Comparison of ENCODE assay signal across 9 cellular contexts in genomic region chr11:120212259-120212888, GRCh38. TPM values are rescaled to one million over a fixed set of nuclear protein-coding genes. Genes with fewer than 3 reads are reported as not detected.
A peak's percentile ranks its signal among the peaks of the same experiment; 100 is the strongest.
DNase-seq lines count a peak whose midpoint lies in the region; ATAC-seq and TF ChIP-seq lines count a peak whose summit lies in the region.
"Had no signal": no experiment of that assay in that cellular context is flagged by ENCODE, and none has a peak within 500 bp of the region (broad histone marks: within the 10 kb centered on the region; RNA-seq: fewer than 3 reads in every experiment).

No MANE protein-coding gene starts in this region.

- peaks cover 11% of the 10 kb centered on the region for H3K4me1 Mint-ChIP-seq in activated naive CD8-positive, alpha-beta T cell treated with anti-CD3 and anti-CD28 coated beads for 36 hours

- CTCF ChIA-PET in HEK293T (lab: Yijun Ruan, JAX): interaction anchor here (0.5 kb wide), 1 partner anchor 229 kb away, joined by 3 read pairs; no protein-coding TSS in a partner anchor

- peak overlapping the region; percentile 53 to 69 for H3K4me3 ChIP-seq in gastroesophageal sphincter
- H3K4me3 ChIP-seq in sigmoid colon: peak overlapping the region; percentile 49 to 70 (median 68)
- no peak overlapping the region for H3K4me3 ChIP-seq in lower leg skin (ENCODE audit: low read depth, poor library complexity, severe bottlenecking)

- WGBS in gastroesophageal sphincter (ENCODE audit: low coverage in 1 of 2), 2 donors: 43% methylated on average over 4 of the region's 14 CpGs; no CpG with 5 or more reads in 1 of the 2 donors
- WGBS in sigmoid colon, 2 donors: 12 to 44% methylated on average over 14 of the region's 14 CpGs
- 46 to 50% methylated on average over 13 to 14 of the region's 14 CpGs for whole genome bisulfite sequencing in lower leg skin, 2 donors

- no peaks in the 10 kb centered on the region for H3K36me3 ChIP-seq in gastroesophageal sphincter
- H3K36me3 ChIP-seq in sigmoid colon: no peaks in the 10 kb centered on the region

- H3K4me1 ChIP-seq in gastroesophageal sphincter (peaks cover 0 to 90% (median 31%) of the 10 kb centered on the region in 3 donors), sigmoid colon (peaks cover 0 to 44% (median 31%) of the 10 kb centered on the region in 4 donors)

- ATAC-seq in gastroesophageal sphincter: no peak
- ATAC-seq in GM18867 (IDR thresholded peaks at IDR 0.05; ENCODE audit: unreplicated experiment): no peak

- H3K4me3 Mint-ChIP-seq in activated naive CD8-positive, alpha-beta T cell treated with anti-CD3 and anti-CD28 coated beads for 36 hours: peak overlapping the region; percentile 37

- H3K36me3 Mint-ChIP-seq in activated naive CD8-positive, alpha-beta T cell treated with anti-CD3 and anti-CD28 coated beads for 36 hours: no peaks in the 10 kb centered on the region

- no peaks in the 10 kb centered on the region for H3K27me3 ChIP-seq in gastroesophageal sphincter
- H3K27me3 ChIP-seq in sigmoid colon: peaks cover 0 to 14% (median 3%) of the 10 kb centered on the region in 3 donors

- H3K27ac ChIP-seq in gastroesophageal sphincter (peak overlapping the region in 3 of 4 donors; percentile 78 to 85 (median 82)), sigmoid colon (peak overlapping the region; percentile 74 to 82 (median 78))

- H3K27me3 Mint-ChIP-seq in activated naive CD8-positive, alpha-beta T cell treated with anti-CD3 and anti-CD28 coated beads for 36 hours: no peaks in the 10 kb centered on the region

- intact Hi-C loops in sigmoid colon (cut with DNase I): loop anchor here (5.0 kb wide), 1 partner anchor 35 kb away; no protein-coding TSS in a partner anchor
- intact Hi-C loops in lower leg skin (cut with DNase I; ENCODE audit: low total_unique reads): no loop called here

- no peak overlapping the region for H3K27ac Mint-ChIP-seq in activated naive CD8-positive, alpha-beta T cell treated with anti-CD3 and anti-CD28 coated beads for 36 hours

- no peaks in the 10 kb centered on the region for H3K9me3 ChIP-seq in gastroesophageal sphincter
- H3K9me3 ChIP-seq in sigmoid colon: no peaks in the 10 kb centered on the region

- H3K9me3 Mint-ChIP-seq in activated naive CD8-positive, alpha-beta T cell treated with anti-CD3 and anti-CD28 coated beads for 36 hours: no peaks in the 10 kb centered on the region

- POLR2A ChIA-PET in HEK293T (lab: Yijun Ruan, JAX): interaction anchor here (2.1 kb wide), 1 partner anchor 13 kb away, joined by 6 read pairs; no protein-coding TSS in a partner anchor

- TF ChIP-seq CTCF in gastroesophageal sphincter (IDR thresholded peaks at IDR 0.05) (no peak), sigmoid colon (IDR thresholded peaks at IDR 0.05) (no peak), lower leg skin (IDR thresholded peaks at IDR 0.05) (no peak)

- peak; percentile 30 for DNase-seq in EL
- no peak for DNase-seq in activated naive CD8-positive, alpha-beta T cell treated with anti-CD3 and anti-CD28 coated beads for 36 hours
- DNase-seq in sigmoid colon: no peak
- no peak for DNase-seq in HEK293T (ENCODE audit: extremely low spot score)
- no peak for DNase-seq in lower leg skin (ENCODE audit: low spot score in 2 of 2)
- no peak for DNase-seq in islet precursor cell
- DNase-seq: NCI-H748 treated with DMSO at 0.1 percent for 48 hours had no signal

- TF ChIP-seq EP300 in gastroesophageal sphincter (IDR thresholded peaks at IDR 0.05) (no peak), sigmoid colon (IDR thresholded peaks at IDR 0.05) (no peak)

- TF ChIP-seq POLR2A in gastroesophageal sphincter (IDR thresholded peaks at IDR 0.05) (no peak), sigmoid colon (IDR thresholded peaks at IDR 0.05) (no peak), lower leg skin (IDR thresholded peaks at IDR 0.05) (no peak)

TF ChIP-seq in HEK293T, 16 proteins besides CTCF, POLR2A, EP300 and RAD21:
- TF ChIP-seq L3MBTL2 (conservative IDR thresholded peaks at IDR 0.05): no peak

RNA-seq across cellular contexts. Expression of gene OAF, which starts 1.5 kb away (rescaled TPM):
- 1 to 10 TPM; 3.0 to 3.6 TPM for total RNA-seq in activated naive CD8-positive, alpha-beta T cell treated with anti-CD3 and anti-CD28 coated beads for 36 hours
- total RNA-seq in gastroesophageal sphincter: 100 to 1,000 TPM in 1 of 4 donors, 10 to 100 TPM in 3; 30.0 to 100 (median 42.4) TPM
- total RNA-seq in sigmoid colon: 10 to 100 TPM; 23.5 to 44.3 (median 41.2) TPM
- polyA plus RNA-seq in sigmoid colon: 10 to 100 TPM; 51.2 to 94.3 (median 74.7) TPM
- 10 to 100 TPM in 2 of 4 donors, 1 to 10 TPM in 2; 3.0 to 15.4 (median 9.1) TPM for total RNA-seq in lower leg skin

RNA-seq across cellular contexts. Expression of gene POU2F3, which starts 27.6 kb away (rescaled TPM):
- not detected for total RNA-seq in activated naive CD8-positive, alpha-beta T cell treated with anti-CD3 and anti-CD28 coated beads for 36 hours
- under 1 TPM in 2 of 4 donors, not detected in 2; 0.27 to 0.46 TPM for total RNA-seq in gastroesophageal sphincter
- total RNA-seq in sigmoid colon: not detected
- 1 to 10 TPM in 2 of 3 donors, under 1 TPM in 1; 0.92 to 1.8 (median 1.3) TPM for polyA plus RNA-seq in sigmoid colon
- total RNA-seq in lower leg skin: 100 to 1,000 TPM in 3 of 4 donors, 10 to 100 TPM in 1; 74.1 to 112 (median 103) TPM

Comparison
In these comparisons a context has a peak if more than half of its experiments do, and no peak if none do; other contexts are left out.
1. RNA of gene POU2F3, which starts 27.6 kb away (total RNA-seq): 74.1 to 112 TPM in lower leg skin; 0.27 to 0.46 TPM in gastroesophageal sphincter, not detected in activated naive CD8-positive, alpha-beta T cell treated with anti-CD3 and anti-CD28 coated beads for 36 hours and not detected in sigmoid colon; every median in the first group is over 10 times any median in the second.